In genomic region chr4:151661873-151662272, GRCh38 we compare ENCODE assay signal across 34 cellular contexts.
"Had no signal": no experiment of that assay in that cellular context is flagged by ENCODE, and none has a peak within 500 bp of the region (broad histone marks: within the 10 kb centered on the region; RNA-seq: fewer than 3 reads in every experiment).

No MANE protein-coding gene starts in this region.

- H3K27me3 ChIP-seq: adrenal gland, body of pancreas, brain microvascular endothelial cell, breast epithelium had no signal

- H3K36me3 ChIP-seq: adrenal gland, brain microvascular endothelial cell, breast epithelium, WERI-Rb-1 had no signal

- ATAC-seq: activated CD4-positive, alpha-beta T cell treated with anti-CD3 and anti-CD28 coated beads for 36 hours; activated CD4-positive, CD25-positive, alpha-beta regulatory T cell treated with anti-CD3 and anti-CD28 coated beads, Interleukin-2, amount 50 U/mL, for 24 hours; activated CD8-positive, alpha-beta T cell treated with anti-CD3 and anti-CD28 coated beads, Interleukin-2, amount 10 ng/mL, durations not matched to agents 7 days and 5 days; activated naive CD4-positive, alpha-beta T cell treated with anti-CD3 and anti-CD28 coated beads, Interleukin-2, amount 50 U/mL, for 72 hours; body of pancreas; WTC11 had no signal

- H3K4me1 Mint-ChIP-seq: WTC11 had no signal

- H3K9me3 Mint-ChIP-seq: activated CD4-positive, alpha-beta memory T cell treated with anti-CD3 and anti-CD28 coated beads, Interleukin-2, amount 10 ng/mL, durations not matched to agents 7 days and 5 days; activated CD4-positive, alpha-beta T cell treated with anti-CD3 and anti-CD28 coated beads, Interleukin-2, amount 10 ng/mL, durations not matched to agents 7 days and 5 days; activated T-cell treated with anti-CD3 and anti-CD28 coated beads, Interleukin-2, amount 50 U/mL, for 24 hours; activated T-helper 2 cell treated with anti-CD3 and anti-CD28 coated beads, Interferon-gamma antibody, Interleukin-2, Interleukin-4, amounts not matched to agents 10 μg/mL and 5 μg/mL and 100 μg/mL, durations not matched to agents 14 hours and 24 hours and 36 hours; T-helper 1 cell treated with Interleukin-12 subunit alpha and Interleukin-12 subunit beta and Interleukin-4 antibody, amounts not matched to agents 30 μg/mL and 1 μg/mL, for 36 hours; T-helper 2 cell treated with Interferon-gamma antibody and Interleukin-4, amounts not matched to agents 5 μg/mL and 100 μg/mL, for 36 hours; WTC11 had no signal

- H3K9me3 ChIP-seq: adrenal gland, body of pancreas, breast epithelium had no signal

- H3K4me3 Mint-ChIP-seq: activated CD4-positive, alpha-beta memory T cell treated with anti-CD3 and anti-CD28 coated beads, Interleukin-2, amount 10 ng/mL, durations not matched to agents 7 days and 5 days; activated CD4-positive, alpha-beta T cell treated with anti-CD3 and anti-CD28 coated beads for 36 hours; activated CD4-positive, alpha-beta T cell treated with anti-CD3 and anti-CD28 coated beads, Interleukin-2, amount 10 ng/mL, durations not matched to agents 7 days and 5 days; activated CD8-positive, alpha-beta T cell treated with anti-CD3 and anti-CD28 coated beads, Interleukin-2, amount 10 ng/mL, durations not matched to agents 7 days and 5 days; activated naive CD8-positive, alpha-beta T cell treated with anti-CD3 and anti-CD28 coated beads for 36 hours; activated T-cell treated with anti-CD3 and anti-CD28 coated beads, Interleukin-2, amount 50 U/mL, for 24 hours; T-helper 1 cell treated with Interleukin-12 subunit alpha and Interleukin-12 subunit beta and Interleukin-4 antibody, amounts not matched to agents 30 μg/mL and 1 μg/mL, for 36 hours; T-helper 2 cell treated with Interferon-gamma antibody and Interleukin-4, amounts not matched to agents 5 μg/mL and 100 μg/mL, for 36 hours; WTC11 had no signal

- H3K27ac Mint-ChIP-seq: activated CD4-positive, alpha-beta memory T cell treated with anti-CD3 and anti-CD28 coated beads, Interleukin-2, amount 10 ng/mL, durations not matched to agents 7 days and 5 days; activated CD4-positive, alpha-beta T cell treated with anti-CD3 and anti-CD28 coated beads for 36 hours; activated CD4-positive, alpha-beta T cell treated with anti-CD3 and anti-CD28 coated beads, Interleukin-2, amount 10 ng/mL, durations not matched to agents 7 days and 5 days; activated CD8-positive, alpha-beta T cell treated with anti-CD3 and anti-CD28 coated beads, Interleukin-2, amount 10 ng/mL, durations not matched to agents 7 days and 5 days; activated naive CD4-positive, alpha-beta T cell treated with anti-CD3 and anti-CD28 coated beads, Interleukin-2, amount 50 U/mL, for 72 hours; activated naive CD8-positive, alpha-beta T cell treated with anti-CD3 and anti-CD28 coated beads for 36 hours; activated T-cell treated with anti-CD3 and anti-CD28 coated beads, Interleukin-2, amount 50 U/mL, for 24 hours; activated T-helper 2 cell treated with anti-CD3 and anti-CD28 coated beads, Interferon-gamma antibody, Interleukin-2, Interleukin-4, amounts not matched to agents 10 μg/mL and 5 μg/mL and 100 μg/mL, durations not matched to agents 14 hours and 24 hours and 36 hours; T-helper 1 cell treated with Interleukin-12 subunit alpha and Interleukin-12 subunit beta and Interleukin-4 antibody, amounts not matched to agents 30 μg/mL and 1 μg/mL, for 36 hours; T-helper 2 cell treated with Interferon-gamma antibody and Interleukin-4, amounts not matched to agents 5 μg/mL and 100 μg/mL, for 36 hours; WTC11 had no signal

- H3K27ac ChIP-seq: adrenal gland, body of pancreas, brain microvascular endothelial cell, breast epithelium, WERI-Rb-1 had no signal

- H3K4me3 ChIP-seq: adrenal gland, body of pancreas, breast epithelium had no signal

- H3K4me1 ChIP-seq: body of pancreas, breast epithelium had no signal

- DNase-seq: activated CD4-positive, alpha-beta memory T cell treated with anti-CD3 and anti-CD28 coated beads, Interleukin-2, amount 10 ng/mL, durations not matched to agents 7 days and 5 days; activated CD4-positive, alpha-beta T cell treated with anti-CD3 and anti-CD28 coated beads for 1 hour; activated CD4-positive, alpha-beta T cell treated with anti-CD3 and anti-CD28 coated beads for 36 hours; activated CD4-positive, alpha-beta T cell treated with anti-CD3 and anti-CD28 coated beads for 48 hours; activated CD4-positive, alpha-beta T cell treated with anti-CD3 and anti-CD28 coated beads, Interleukin-2, amount 10 ng/mL, durations not matched to agents 7 days and 5 days; activated CD4-positive, alpha-beta T cell treated with anti-CD3 and anti-CD28 coated beads, Interleukin-2, amount 50 U/mL, for 48 hours; activated CD4-positive, CD25-positive, alpha-beta regulatory T cell; activated CD8-positive, alpha-beta memory T cell treated with anti-CD3 and anti-CD28 coated beads, Interleukin-2, amount 50 U/mL, for 48 hours; activated CD8-positive, alpha-beta T cell treated with anti-CD3 and anti-CD28 coated beads, Interleukin-2, amount 10 ng/mL, durations not matched to agents 7 days and 5 days; activated effector memory CD4-positive, alpha-beta T cell treated with Interleukin-2 at 50 U/mL for 16 hours; activated gamma-delta T cell; activated naive CD4-positive, alpha-beta T cell treated with anti-CD3 and anti-CD28 coated beads, Interleukin-2, amount 50 U/mL, for 16 hours; activated naive CD4-positive, alpha-beta T cell treated with Interleukin-2 at 50 U/mL for 16 hours; activated naive CD8-positive, alpha-beta T cell treated with anti-CD3 and anti-CD28 coated beads for 36 hours; activated T-cell treated with anti-CD3 and anti-CD28 coated beads, Interleukin-2, amount 50 U/mL, for 24 hours; activated T-cell treated with anti-CD3 and anti-CD28 coated beads, Interleukin-2, amount 50 U/mL, for 48 hours; adrenal gland; amniotic stem cell; aorta; body of pancreas; brain microvascular endothelial cell; central memory CD4-positive, alpha-beta T cell; SW 1271; T-helper 1 cell; T-helper 2 cell; T-helper 9 cell; WERI-Rb-1 had no signal

- H3K27me3 Mint-ChIP-seq: activated CD4-positive, alpha-beta memory T cell treated with anti-CD3 and anti-CD28 coated beads, Interleukin-2, amount 10 ng/mL, durations not matched to agents 7 days and 5 days; activated CD4-positive, alpha-beta T cell treated with anti-CD3 and anti-CD28 coated beads for 36 hours; activated CD4-positive, alpha-beta T cell treated with anti-CD3 and anti-CD28 coated beads, Interleukin-2, amount 10 ng/mL, durations not matched to agents 7 days and 5 days; activated naive CD8-positive, alpha-beta T cell treated with anti-CD3 and anti-CD28 coated beads for 36 hours; activated T-cell treated with anti-CD3 and anti-CD28 coated beads, Interleukin-2, amount 50 U/mL, for 24 hours had no signal
